7 cellular contexts compared by ENCODE assay signal in genomic region chr1:85258536-85259117, GRCh38. TPM values are rescaled to one million over a fixed set of nuclear protein-coding genes. Genes with fewer than 3 reads are reported as not detected.
DNase-seq lines count a peak whose midpoint lies in the region; ATAC-seq, FAIRE-seq and TF ChIP-seq lines count a peak whose summit lies in the region.

No MANE protein-coding gene starts in this region.

- H3K4me3 Mint-ChIP-seq in activated CD8-positive, alpha-beta T cell treated with anti-CD3 and anti-CD28 coated beads, Interleukin-2, amount 10 ng/mL, durations not matched to agents 7 days and 5 days = peak overlapping the region; percentile 95
- H3K4me3 Mint-ChIP-seq in stimulated activated naive CD8-positive, alpha-beta T cell treated with anti-CD3 and anti-CD28 coated beads, Interleukin-15, Interleukin-2, amounts not matched to agents 100 ng/mL and 50 ng/mL, for 24 hours = peak overlapping the region; percentile 95

- RAD21 ChIA-PET in HCT116 (lab: Charles Lee; ENCODE audit: low non-redundant PET in 1 of 2, low total read pairs in 2 of 2, uncharacterized antibody in 2 of 2, unreplicated experiment in 2 of 2) = interaction anchor here (1.7 to 2.0 kb wide), 2 partner anchors 18 to 314 kb away, joined by 6 to 8 read pairs (median 6); partner anchors contain the start of gene BCL10 (in 1 of the 2)

- DNase-seq in HCT116 (ENCODE audit: low read depth, low spot score) (no peak), NOMO-1 (lab: John Stamatoyannopoulos, UW; ENCODE audit: unreplicated experiment in 2 of 2) (no peak), RCC 7860 (ENCODE audit: low spot score) (no peak)
- DNase-seq in activated CD8-positive, alpha-beta T cell treated with anti-CD3 and anti-CD28 coated beads, Interleukin-2, amount 10 ng/mL, durations not matched to agents 7 days and 5 days = no peak

- no peaks in the 10 kb centered on the region for H3K27me3 ChIP-seq in HCT116 (ENCODE audit: insufficient read depth, low read length)

- peak overlapping the region; percentile 80 for H3K9ac ChIP-seq in HCT116 (ENCODE audit: low read length)

- no peak for FAIRE-seq in RCC 7860 (lab: Jason Lieb, UNC)

- TF ChIP-seq RAD21 in HCT116 (IDR thresholded peaks at IDR 0.05; ENCODE audit: low read depth) = no peak

- POLR2A ChIA-PET in HCT116 (lab: Charles Lee) = interaction anchor here (1.0 kb wide), 1 partner anchor 314 kb away, joined by 3 read pairs; no protein-coding TSS in a partner anchor
- POLR2A ChIA-PET in activated CD8-positive, alpha-beta T cell treated with anti-CD3 and anti-CD28 coated beads, Interleukin-2, amount 10 ng/mL, durations not matched to agents 7 days and 5 days (lab: Charles Lee) = interaction anchor here (0.6 to 2.8 kb wide), 12 partner anchors 11 to 1115 kb away, joined by 3 to 41 read pairs (median 4); partner anchors contain the start of genes BCL10 and PRKACB

- H3K9me3 ChIP-seq in HCT116 (ENCODE audit: control insufficient read depth in 1 of 2, insufficient read depth in 1 of 2, low read depth in 1 of 2, low read length in 2 of 2) = peaks cover 0 to 6% of the 10 kb centered on the region in 2 experiments; a peak in 1 of 4 replicates

- H4K20me1 ChIP-seq in HCT116 (ENCODE audit: insufficient read depth) = peaks cover 12% of the 10 kb centered on the region; the same call in 1 of the 2 replicates

- peak overlapping the region; percentile 84 for H3K4me2 ChIP-seq in HCT116 (ENCODE audit: low read length)

- no peak for TF ChIP-seq CTCF in HCT116 (IDR thresholded peaks at IDR 0.05 in 2 of 3, conservative IDR thresholded peaks at IDR 0.05 in 1 of 3; ENCODE audit: borderline replicate concordance in 1 of 3, insufficient read depth in 1 of 3, low read depth in 2 of 3, low read length in 2 of 3)

- H3K27ac Mint-ChIP-seq in activated CD8-positive, alpha-beta T cell treated with anti-CD3 and anti-CD28 coated beads, Interleukin-2, amount 10 ng/mL, durations not matched to agents 7 days and 5 days = peak overlapping the region; percentile 97
- peak overlapping the region; percentile 93 for H3K27ac Mint-ChIP-seq in stimulated activated naive CD8-positive, alpha-beta T cell treated with anti-CD3 and anti-CD28 coated beads, Interleukin-15, Interleukin-2, amounts not matched to agents 100 ng/mL and 50 ng/mL, for 24 hours

- no peak overlapping the region for H2AFZ ChIP-seq in HCT116 (ENCODE audit: low read depth, low read length, poor library complexity, severe bottlenecking)

- H3K27me3 Mint-ChIP-seq in activated CD8-positive, alpha-beta T cell treated with anti-CD3 and anti-CD28 coated beads, Interleukin-2, amount 10 ng/mL, durations not matched to agents 7 days and 5 days (ENCODE audit: low read depth) = no peaks in the 10 kb centered on the region
- no peaks in the 10 kb centered on the region for H3K27me3 Mint-ChIP-seq in stimulated activated naive CD8-positive, alpha-beta T cell treated with anti-CD3 and anti-CD28 coated beads, Interleukin-15, Interleukin-2, amounts not matched to agents 100 ng/mL and 50 ng/mL, for 24 hours

- intact Hi-C loops in HCT116 (cut with micrococcal nuclease) = loop anchor here (1.0 kb wide), 2 partner anchors 149 to 313 kb away; no protein-coding TSS in a partner anchor

- H3K9me3 Mint-ChIP-seq in activated CD8-positive, alpha-beta T cell treated with anti-CD3 and anti-CD28 coated beads, Interleukin-2, amount 10 ng/mL, durations not matched to agents 7 days and 5 days (ENCODE audit: insufficient read depth) = no peaks in the 10 kb centered on the region
- H3K9me3 Mint-ChIP-seq in stimulated activated naive CD8-positive, alpha-beta T cell treated with anti-CD3 and anti-CD28 coated beads, Interleukin-15, Interleukin-2, amounts not matched to agents 100 ng/mL and 50 ng/mL, for 24 hours = no peaks in the 10 kb centered on the region

- peaks cover 47% of the 10 kb centered on the region for H3K36me3 Mint-ChIP-seq in activated CD8-positive, alpha-beta T cell treated with anti-CD3 and anti-CD28 coated beads, Interleukin-2, amount 10 ng/mL, durations not matched to agents 7 days and 5 days (ENCODE audit: low read depth)
- H3K36me3 Mint-ChIP-seq in stimulated activated naive CD8-positive, alpha-beta T cell treated with anti-CD3 and anti-CD28 coated beads, Interleukin-15, Interleukin-2, amounts not matched to agents 100 ng/mL and 50 ng/mL, for 24 hours (ENCODE audit: low read depth) = peaks cover 34% of the 10 kb centered on the region

- BruUV-seq in HCT116 (replicated peaks; lab: Mats Ljungman, UMichigan) = no TSS peak

- peaks cover 35% of the 10 kb centered on the region for H3K4me1 Mint-ChIP-seq in activated CD8-positive, alpha-beta T cell treated with anti-CD3 and anti-CD28 coated beads, Interleukin-2, amount 10 ng/mL, durations not matched to agents 7 days and 5 days (ENCODE audit: low read depth)
- H3K4me1 Mint-ChIP-seq in stimulated activated naive CD8-positive, alpha-beta T cell treated with anti-CD3 and anti-CD28 coated beads, Interleukin-15, Interleukin-2, amounts not matched to agents 100 ng/mL and 50 ng/mL, for 24 hours (ENCODE audit: low read depth) = peaks cover 50% of the 10 kb centered on the region

- peak overlapping the region; percentile 83 to 84 for H3K4me3 ChIP-seq in HCT116 (replicated peaks in 1 of 2; ENCODE audit: low read depth in 1 of 2, low read length in 2 of 2)
- H3K4me3 ChIP-seq in iPS-11a (ENCODE audit: low read depth, low read length) = peak overlapping the region; percentile 95

- H3K36me3 ChIP-seq in HCT116 (ENCODE audit: control insufficient read depth in 1 of 2, insufficient read depth in 2 of 2, low read length in 2 of 2) = peaks cover 25% of the 10 kb centered on the region in 2 experiments; a peak in 3 of 4 replicates

- no peak overlapping the region for H3K27ac ChIP-seq in HCT116 (ENCODE audit: low read depth, low read length)

- ATAC-seq in HCT116 (peak; percentile 7), GM21737 (IDR thresholded peaks at IDR 0.05; ENCODE audit: unreplicated experiment) (no peak)
- ATAC-seq in activated CD8-positive, alpha-beta T cell treated with anti-CD3 and anti-CD28 coated beads, Interleukin-2, amount 10 ng/mL, durations not matched to agents 7 days and 5 days = no peak

- no peaks in the 10 kb centered on the region for H3K9me2 ChIP-seq in HCT116 (ENCODE audit: insufficient read depth)

- CTCF ChIA-PET in HCT116 (lab: Charles Lee) = interaction anchor here (0.6 to 7.2 kb wide), 14 partner anchors 8 to 317 kb away, joined by 3 to 265 read pairs (median 7); partner anchors contain the start of gene BCL10
- CTCF ChIA-PET in activated CD8-positive, alpha-beta T cell treated with anti-CD3 and anti-CD28 coated beads, Interleukin-2, amount 10 ng/mL, durations not matched to agents 7 days and 5 days (lab: Charles Lee) = interaction anchor here (0.6 to 12.5 kb wide), 38 partner anchors 9 to 450 kb away, joined by 3 to 304 read pairs (median 5); partner anchors contain the start of genes BCL10 and ZNHIT6

- TF ChIP-seq POLR2A in HCT116 (IDR thresholded peaks at IDR 0.05; ENCODE audit: borderline replicate concordance, extremely low read depth, insufficient read depth, insufficient read length) = no peak

- H3K79me2 ChIP-seq in HCT116 (ENCODE audit: insufficient read depth, low read length) = peaks cover 56% of the 10 kb centered on the region

- peaks cover 8 to 13% of the 10 kb centered on the region in 2 experiments; a peak in 3 of 4 replicates for H3K4me1 ChIP-seq in HCT116 (ENCODE audit: control insufficient read depth in 1 of 2, insufficient read depth in 2 of 2, low read length in 2 of 2)

TF ChIP-seq in HCT116, 20 proteins besides CTCF, POLR2A, EP300 and RAD21 (continues in another document):
- no peak for TF ChIP-seq EGR1 (IDR thresholded peaks at IDR 0.05; ENCODE audit: low read depth)
- no peak for TF ChIP-seq ELF1 (IDR thresholded peaks at IDR 0.05; ENCODE audit: borderline replicate concordance, low read depth)
- no peak for TF ChIP-seq ZFX (IDR thresholded peaks at IDR 0.05)
- TF ChIP-seq ATF3 (IDR thresholded peaks at IDR 0.05) = no peak
- no peak for TF ChIP-seq JUND (IDR thresholded peaks at IDR 0.05)
- TF ChIP-seq EZH2 (IDR thresholded peaks at IDR 0.05) = no peak
- TF ChIP-seq CBX3 (IDR thresholded peaks at IDR 0.05; ENCODE audit: low read depth) = no peak
- no peak for TF ChIP-seq SRF (IDR thresholded peaks at IDR 0.05; ENCODE audit: low read depth)
- no peak for TF ChIP-seq FOSL1 (IDR thresholded peaks at IDR 0.05; ENCODE audit: low read depth)
- no peak for TF ChIP-seq CEBPB (IDR thresholded peaks at IDR 0.05; ENCODE audit: low read depth)
- no peak for TF ChIP-seq POLR2AphosphoS5 (IDR thresholded peaks at IDR 0.05; ENCODE audit: low read depth, low read length)
- no peak for TF ChIP-seq TCF7L2 (IDR thresholded peaks at IDR 0.05; ENCODE audit: borderline replicate concordance, extremely low read depth, insufficient read depth, insufficient read length)

RNA-seq across cellular contexts. Expression of gene C1orf52, which starts 0.8 kb away (rescaled TPM):
- total RNA-seq in HCT116 (2021; ENCODE audit: unreplicated experiment) = 23.3 TPM
- 19.9 and 20.1 TPM in 2 replicates for polyA plus RNA-seq in HCT116 (2012)
- total RNA-seq in activated CD8-positive, alpha-beta T cell treated with anti-CD3 and anti-CD28 coated beads, Interleukin-2, amount 10 ng/mL, durations not matched to agents 7 days and 5 days = 10 to 100 TPM; 25.5 to 29.5 TPM

RNA-seq across cellular contexts. Expression of gene BCL10, which starts 17.8 kb away (rescaled TPM):
- 33.8 TPM for total RNA-seq in HCT116 (2021; ENCODE audit: unreplicated experiment)
- 10.7 and 12.1 TPM in 2 replicates for polyA plus RNA-seq in HCT116 (2012)
- total RNA-seq in activated CD8-positive, alpha-beta T cell treated with anti-CD3 and anti-CD28 coated beads, Interleukin-2, amount 10 ng/mL, durations not matched to agents 7 days and 5 days = 10 to 100 TPM; 26.4 to 27.0 TPM

RNA-seq across cellular contexts. Expression of gene SYDE2, which starts 57.8 kb away (rescaled TPM):
- 5.3 TPM for total RNA-seq in HCT116 (2021; ENCODE audit: unreplicated experiment)
- polyA plus RNA-seq in HCT116 (2012) = 0.74 and 0.85 TPM in 2 replicates
- 1 to 10 TPM; 1.9 to 2.6 TPM for total RNA-seq in activated CD8-positive, alpha-beta T cell treated with anti-CD3 and anti-CD28 coated beads, Interleukin-2, amount 10 ng/mL, durations not matched to agents 7 days and 5 days
